8 cellular contexts compared by ENCODE assay signal in the genomic region with DNA sequence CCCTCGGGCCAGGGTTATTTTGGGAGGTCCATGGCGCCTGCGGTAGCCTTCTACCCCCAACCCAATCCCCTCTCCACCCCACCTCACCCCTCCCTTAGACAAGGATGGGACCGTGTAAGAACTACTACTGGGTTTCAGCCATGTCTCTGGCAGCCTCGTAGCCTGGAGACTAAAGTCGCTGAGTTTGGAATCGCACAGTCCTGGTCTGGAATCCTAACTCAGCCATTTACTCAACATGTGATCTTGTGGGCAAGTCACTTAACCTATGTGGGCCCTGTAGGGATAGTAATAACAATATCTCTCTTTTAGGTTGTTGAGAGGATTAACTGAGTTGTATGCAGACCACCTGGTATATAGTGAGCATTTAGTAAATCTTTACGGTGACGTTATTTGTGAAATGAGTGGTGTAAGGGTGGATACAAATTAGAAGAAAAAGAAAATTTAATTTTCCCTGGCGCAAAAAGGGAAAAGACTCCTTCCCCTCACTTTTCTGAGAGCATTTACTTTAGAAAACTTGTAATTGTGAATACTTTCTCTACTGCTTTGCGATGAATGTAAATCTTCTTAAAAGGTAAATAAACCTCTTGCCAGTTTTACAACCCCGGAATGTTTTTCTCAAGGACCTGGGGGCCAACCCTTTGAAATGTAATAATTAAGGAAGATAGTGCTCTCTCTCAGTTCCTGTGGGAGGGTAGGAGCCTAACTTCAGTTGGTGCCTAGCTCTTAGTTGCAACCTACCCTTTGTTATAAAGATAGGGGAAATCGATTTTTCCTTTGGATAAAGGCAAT. TPM values are rescaled to one million over a fixed set of nuclear protein-coding genes. Genes with fewer than 3 reads are reported as not detected.
DNase-seq lines count a peak whose midpoint lies in the region; ATAC-seq and TF ChIP-seq lines count a peak whose summit lies in the region.

No MANE protein-coding gene starts in this region.

- H3K56ac ChIP-seq in IMR-90 (ENCODE audit: extremely low read depth, insufficient read depth, low read length), result 0 out of 2 replicates have a peak overlapping the region, but pooled peaks have one; percentile 23

- peak overlapping the region; percentile 91 to 98 (median 97) for H3K27ac Mint-ChIP-seq in CD8-positive, alpha-beta memory T cell
- H3K27ac Mint-ChIP-seq in activated CD4-positive, alpha-beta memory T cell treated with anti-CD3 and anti-CD28 coated beads for 36 hours, result peak overlapping the region; percentile 95

- peaks cover 14% of the 10 kb centered on the region for H3K4me1 ChIP-seq in CD8-positive, alpha-beta memory T cell (ENCODE audit: insufficient read depth, low read length)
- H3K4me1 ChIP-seq in IMR-90 (ENCODE audit: control insufficient read depth, insufficient read depth, low read length) (peaks cover 6% of the 10 kb centered on the region), left ventricle myocardium inferior (peaks cover 31% of the 10 kb centered on the region), sigmoid colon (peaks cover 0 to 25% (median 20%) of the 10 kb centered on the region in 4 donors)

- H4K8ac ChIP-seq in IMR-90 (ENCODE audit: low read depth in 2 of 2, low read length in 2 of 2), result peak overlapping the region; percentile 94 to 95

- no peak for TF ChIP-seq EP300 in sigmoid colon (IDR thresholded peaks at IDR 0.05)

- no peak for TF ChIP-seq CTCF in IMR-90 (conservative IDR thresholded peaks at IDR 0.05; ENCODE audit: low read depth, low read length)
- no peak for TF ChIP-seq CTCF in left ventricle myocardium inferior (IDR thresholded peaks at IDR 0.05; ENCODE audit: borderline replicate concordance)
- no peak for TF ChIP-seq CTCF in sigmoid colon (IDR thresholded peaks at IDR 0.05)

- peak overlapping the region; percentile 41; the same call in 1 of the 3 replicates for H2BK15ac ChIP-seq in IMR-90 (ENCODE audit: low read depth, low read length)

- H2BK120ac ChIP-seq in IMR-90 (ENCODE audit: low read depth, low read length), result peak overlapping the region; percentile 49

- no peaks in the 10 kb centered on the region for H3K9me3 Mint-ChIP-seq in CD8-positive, alpha-beta memory T cell
- H3K9me3 Mint-ChIP-seq in activated CD4-positive, alpha-beta memory T cell treated with anti-CD3 and anti-CD28 coated beads for 36 hours, result no peaks in the 10 kb centered on the region

- dilution Hi-C loops in IMR-90 (cut with HindIII; ENCODE audit: low sequenced_read_pairs, unreplicated experiment), result no loop called here

- peak overlapping the region; percentile 68 for H3K18ac ChIP-seq in IMR-90 (ENCODE audit: low read depth, low read length)

- peaks cover 11% of the 10 kb centered on the region for H3K9me1 ChIP-seq in IMR-90 (ENCODE audit: insufficient read depth, low read length)

- no peaks in the 10 kb centered on the region for H3K27me3 Mint-ChIP-seq in CD8-positive, alpha-beta memory T cell
- H3K27me3 Mint-ChIP-seq in activated CD4-positive, alpha-beta memory T cell treated with anti-CD3 and anti-CD28 coated beads for 36 hours, result no peaks in the 10 kb centered on the region

- intact Hi-C loops in IMR-90 (cut with micrococcal nuclease), result no loop called here
- intact Hi-C loops in activated CD4-positive, alpha-beta memory T cell treated with anti-CD3 and anti-CD28 coated beads for 36 hours (cut with micrococcal nuclease), result loop anchor here (1.0 kb wide), 2 partner anchors 10 to 14 kb away; a partner anchor contains a TSS
- intact Hi-C loops in left ventricle myocardium inferior (cut with micrococcal nuclease), result no loop called here
- intact Hi-C loops in sigmoid colon (cut with DNase I), result no loop called here

- peak overlapping the region; percentile 63; the same call in 1 of the 2 replicates for H2AK5ac ChIP-seq in IMR-90 (ENCODE audit: low read depth, low read length)

- H3K79me1 ChIP-seq in IMR-90 (ENCODE audit: low read depth in 1 of 2, low read length in 2 of 2), result peaks cover 13 to 23% of the 10 kb centered on the region in 2 experiments; a peak in 3 of 4 replicates

- 0 to 100% methylated on average over 1 to 3 of the region's 13 CpGs for WGBS in IMR-90 (ENCODE audit: extremely low coverage in 2 of 2, insufficient read length in 1 of 2), 2 experiments
- WGBS in sigmoid colon, 2 donors, result 24 to 31% methylated on average over 13 of the region's 13 CpGs

- no peak for TF ChIP-seq RAD21 in IMR-90 (IDR thresholded peaks at IDR 0.05; ENCODE audit: low read length)

- peak overlapping the region; percentile 91 for H3K27ac ChIP-seq in CD8-positive, alpha-beta memory T cell (ENCODE audit: low read depth, low read length)
- H3K27ac ChIP-seq in IMR-90 (ENCODE audit: insufficient read depth, low read length) (peak overlapping the region; percentile 82), left ventricle myocardium inferior (replicated peaks) (peak overlapping the region; percentile 90), sigmoid colon (peak overlapping the region; percentile 89 to 95 (median 92))

- in situ Hi-C loops in IMR-90 (cut with MboI; ENCODE audit: low sequenced_read_pairs), result loop anchor here (25.0 kb wide), 1 partner anchor 1548 kb away; a partner anchor contains a TSS

- peak overlapping the region; percentile 94 for H4K5ac ChIP-seq in IMR-90 (ENCODE audit: low read depth, low read length)

- BruUV-seq in IMR-90 (replicated peaks; lab: Mats Ljungman, UMichigan), result no TSS peak

- H2AFZ ChIP-seq in IMR-90 (replicated peaks; ENCODE audit: low read length, poor library complexity), result peak overlapping the region; percentile 90

- H3K9me3 ChIP-seq in CD8-positive, alpha-beta memory T cell (ENCODE audit: low read length), result no peaks in the 10 kb centered on the region
- H3K9me3 ChIP-seq in IMR-90 (ENCODE audit: control insufficient read depth, insufficient read depth, low read length) (no peaks in the 10 kb centered on the region), left ventricle myocardium inferior (replicated peaks) (no peaks in the 10 kb centered on the region), sigmoid colon (no peaks in the 10 kb centered on the region)

- H3K27me3 ChIP-seq in CD8-positive, alpha-beta memory T cell (ENCODE audit: insufficient read depth, low read length, poor library complexity, severe bottlenecking), result no peaks in the 10 kb centered on the region
- H3K27me3 ChIP-seq in IMR-90 (ENCODE audit: control insufficient read depth, insufficient read depth, low read length), result no peaks in the 10 kb centered on the region
- H3K27me3 ChIP-seq in left ventricle myocardium inferior (ENCODE audit: low read depth), result no peaks in the 10 kb centered on the region
- no peaks in the 10 kb centered on the region for H3K27me3 ChIP-seq in sigmoid colon

- peak overlapping the region; percentile 82 for H3K4ac ChIP-seq in IMR-90 (ENCODE audit: low read depth, low read length)

- H3K4me1 Mint-ChIP-seq in CD8-positive, alpha-beta memory T cell, result peaks cover 27 to 35% (median 31%) of the 10 kb centered on the region in 3 donors
- H3K4me1 Mint-ChIP-seq in activated CD4-positive, alpha-beta memory T cell treated with anti-CD3 and anti-CD28 coated beads for 36 hours (ENCODE audit: low read depth), result peaks cover 24% of the 10 kb centered on the region

- CTCF ChIA-PET in CD8-positive, alpha-beta memory T cell (lab: Charles Lee), result interaction anchor here (1.4 kb wide), 1 partner anchor 9 kb away, joined by 4 read pairs; no protein-coding TSS in a partner anchor
- CTCF ChIA-PET in IMR-90 (lab: Yijun Ruan, JAX), result no interaction called here
- CTCF ChIA-PET in activated CD4-positive, alpha-beta memory T cell treated with anti-CD3 and anti-CD28 coated beads for 36 hours (lab: Charles Lee), result interaction anchor here (1.0 to 2.1 kb wide), 2 partner anchors 11 to 30 kb away, joined by 3 to 5 read pairs; no protein-coding TSS in a partner anchor

- H2BK5ac ChIP-seq in IMR-90 (ENCODE audit: low read depth, low read length, poor library complexity, severe bottlenecking), result peak overlapping the region; percentile 56

- H4K20me1 ChIP-seq in IMR-90 (ENCODE audit: insufficient read depth, low read length), result no peaks in the 10 kb centered on the region

- H3K36me3 Mint-ChIP-seq in CD8-positive, alpha-beta memory T cell, result peaks cover 4 to 32% (median 7%) of the 10 kb centered on the region in 3 donors
- peaks cover 15% of the 10 kb centered on the region for H3K36me3 Mint-ChIP-seq in activated CD4-positive, alpha-beta memory T cell treated with anti-CD3 and anti-CD28 coated beads for 36 hours

- POLR2A ChIA-PET in CD8-positive, alpha-beta memory T cell (lab: Charles Lee), result interaction anchor here (0.7 to 1.8 kb wide), 3 partner anchors 14 to 78 kb away, joined by 3 to 6 read pairs (median 5); a partner anchor contains a TSS
- POLR2A ChIA-PET in IMR-90 (lab: Charles Lee; ENCODE audit: unreplicated experiment), result no interaction called here
- POLR2A ChIA-PET in activated CD4-positive, alpha-beta memory T cell treated with anti-CD3 and anti-CD28 coated beads for 36 hours (lab: Charles Lee), result interaction anchor here (0.6 to 2.7 kb wide), 8 partner anchors 9 to 1050 kb away, joined by 3 to 23 read pairs (median 4); a partner anchor contains a TSS

- H3K4me3 ChIP-seq in CD8-positive, alpha-beta memory T cell (ENCODE audit: low read length), result peak overlapping the region; percentile 94
- H3K4me3 ChIP-seq in IMR-90 (ENCODE audit: insufficient read depth, low read depth, low read length), result peak overlapping the region; percentile 90
- H3K4me3 ChIP-seq in left ventricle myocardium inferior, result peak overlapping the region; percentile 95
- H3K4me3 ChIP-seq in sigmoid colon, result peak overlapping the region; percentile 61 to 85 (median 78)

- H3K9ac ChIP-seq in IMR-90 (ENCODE audit: low read depth, low read length), result peak overlapping the region; percentile 62

- peak overlapping the region; percentile 89 for H3K4me2 ChIP-seq in IMR-90 (ENCODE audit: low read depth, low read length)

- H2AK9ac ChIP-seq in IMR-90 (replicated peaks; ENCODE audit: low read depth, low read length, poor library complexity), result peak overlapping the region; percentile 92

- H4K91ac ChIP-seq in IMR-90 (ENCODE audit: insufficient read depth, low read depth, low read length), result peak overlapping the region; percentile 58

- 0 out of 2 replicates have a peak overlapping the region, but pooled peaks have one; percentile 18 for H2BK20ac ChIP-seq in IMR-90 (ENCODE audit: low read depth, low read length)

- peak overlapping the region; percentile 90 for H3K14ac ChIP-seq in IMR-90 (replicated peaks; ENCODE audit: low read depth, low read length)

- H3K36me3 ChIP-seq in CD8-positive, alpha-beta memory T cell (ENCODE audit: insufficient read depth, low read length), result peaks cover 21% of the 10 kb centered on the region
- H3K36me3 ChIP-seq in IMR-90 (ENCODE audit: control insufficient read depth, insufficient read depth, low read length) (peaks cover 21% of the 10 kb centered on the region), left ventricle myocardium inferior (peaks cover 25% of the 10 kb centered on the region), sigmoid colon (peaks cover 4 to 26% (median 15%) of the 10 kb centered on the region in 4 donors)

- H3K23ac ChIP-seq in IMR-90 (ENCODE audit: low read depth, low read length), result 0 out of 2 replicates have a peak overlapping the region, but pooled peaks have one; percentile 46

- ATAC-seq in GM19455 (IDR thresholded peaks at IDR 0.05; ENCODE audit: unreplicated experiment) (peak; percentile 35), IMR-90 (ENCODE audit: low read depth) (peak; percentile 59)

- no peak for TF ChIP-seq POLR2A in IMR-90 (IDR thresholded peaks at IDR 0.05; ENCODE audit: low read depth, low read length)
- TF ChIP-seq POLR2A in sigmoid colon (IDR thresholded peaks at IDR 0.05), result no peak

- H3K4me3 Mint-ChIP-seq in CD8-positive, alpha-beta memory T cell, result peak overlapping the region; percentile 92 to 99 (median 98)
- peak overlapping the region; percentile 99 for H3K4me3 Mint-ChIP-seq in activated CD4-positive, alpha-beta memory T cell treated with anti-CD3 and anti-CD28 coated beads for 36 hours

- peak in 1 of 5 donors; percentile 6 for DNase-seq in CD8-positive, alpha-beta memory T cell
- DNase-seq in IMR-90, result peak; percentile 15
- DNase-seq in activated CD4-positive, alpha-beta memory T cell treated with anti-CD3 and anti-CD28 coated beads for 36 hours, result no peak
- DNase-seq in left ventricle myocardium inferior, result no peak
- DNase-seq in sigmoid colon, result no peak
- no peak for DNase-seq in HT-29 (ENCODE audit: low spot score)
- no peak for DNase-seq in pons (ENCODE audit: low spot score)

RNA-seq across cellular contexts. Expression of a gene that starts 0.6 kb away (rescaled TPM):
- 100 to 1,000 TPM; 134 to 143 TPM for total RNA-seq in CD8-positive, alpha-beta memory T cell
- polyA plus RNA-seq in CD8-positive, alpha-beta memory T cell, result 76.5 TPM
- total RNA-seq in IMR-90 (2012; rRNA removed) (46.1 and 64.7 TPM in 2 replicates), left ventricle myocardium inferior (108 TPM), sigmoid colon (100 to 1,000 TPM in 1 of 4 donors, 10 to 100 TPM in 3; 70.3 to 115 (median 79.0) TPM)
- polyA plus RNA-seq in IMR-90 (2012; rRNA removed) (66.0 and 77.9 TPM in 2 replicates), sigmoid colon (100 to 1,000 TPM in 2 of 3 donors, 10 to 100 TPM in 1; 81.1 to 103 (median 103) TPM)
- polyA plus RNA-seq in IMR-90 (2012; cell fraction: cytosol; rRNA removed), result 50.4 and 62.7 TPM in 2 replicates
- polyA plus RNA-seq in IMR-90 (2012; cell fraction: nucleus; rRNA removed; ENCODE audit: low replicate concordance), result 17.4 and 42.5 TPM in 2 replicates
- 100 to 1,000 TPM; 113 to 115 TPM for total RNA-seq in activated CD4-positive, alpha-beta memory T cell treated with anti-CD3 and anti-CD28 coated beads for 36 hours
- 184 and 209 TPM in 2 replicates for total RNA-seq in HT-29 (2014; rRNA removed; shearing (Covaris generic))

RNA-seq across cellular contexts. Expression of a gene that starts 14.5 kb away (rescaled TPM):
- total RNA-seq in CD8-positive, alpha-beta memory T cell, result 1 to 10 TPM; 2.0 to 2.7 TPM
- not detected for polyA plus RNA-seq in CD8-positive, alpha-beta memory T cell
- total RNA-seq in IMR-90 (2012; rRNA removed) (9.4 and 11.8 TPM in 2 replicates), left ventricle myocardium inferior (7.1 TPM), sigmoid colon (10 to 100 TPM; 10.2 to 15.3 (median 10.7) TPM)
- polyA plus RNA-seq in IMR-90 (2012; rRNA removed) (6.3 and 7.8 TPM in 2 replicates), sigmoid colon (1 to 10 TPM in 2 of 3 donors, not detected in 1; 1.8 to 3.7 TPM)
- 5.9 and 6.6 TPM in 2 replicates for polyA plus RNA-seq in IMR-90 (2012; cell fraction: cytosol; rRNA removed)
- polyA plus RNA-seq in IMR-90 (2012; cell fraction: nucleus; rRNA removed; ENCODE audit: low replicate concordance), result 2.3 and 4.8 TPM in 2 replicates
- total RNA-seq in activated CD4-positive, alpha-beta memory T cell treated with anti-CD3 and anti-CD28 coated beads for 36 hours, result 1 to 10 TPM; 1.8 to 2.7 TPM
- total RNA-seq in HT-29 (2014; rRNA removed; shearing (Covaris generic)), result 1.1 and 2.0 TPM in 2 replicates

RNA-seq across cellular contexts. Expression of a gene that starts 17.9 kb away (rescaled TPM):
- total RNA-seq in CD8-positive, alpha-beta memory T cell, result under 1 TPM; 0.11 to 0.40 TPM
- not detected for polyA plus RNA-seq in CD8-positive, alpha-beta memory T cell
- total RNA-seq in IMR-90 (2012; rRNA removed) (not detected in 2 replicates), left ventricle myocardium inferior (3.8 TPM), sigmoid colon (1 to 10 TPM; 7.5 to 9.1 (median 8.6) TPM)
- polyA plus RNA-seq in IMR-90 (2012; rRNA removed) (not detected in 2 replicates), sigmoid colon (1 to 10 TPM; 3.9 to 4.2 (median 3.9) TPM)
- polyA plus RNA-seq in IMR-90 (2012; cell fraction: cytosol; rRNA removed), result not detected in 2 replicates
- not detected in 2 replicates for polyA plus RNA-seq in IMR-90 (2012; cell fraction: nucleus; rRNA removed; ENCODE audit: low replicate concordance)
- not detected for total RNA-seq in activated CD4-positive, alpha-beta memory T cell treated with anti-CD3 and anti-CD28 coated beads for 36 hours
- total RNA-seq in HT-29 (2014; rRNA removed; shearing (Covaris generic)), result under 0.01 TPM in 1 of 2 replicates, not detected in the other
